In genomic region chr6:26569433-26569764, GRCh38 we compare ENCODE assay signal across 8 cellular contexts. TPM values are rescaled to one million over a fixed set of nuclear protein-coding genes. Genes with fewer than 3 reads are reported as not detected.
DNase-seq lines count a peak whose midpoint lies in the region; ATAC-seq and TF ChIP-seq lines count a peak whose summit lies in the region.

No MANE protein-coding gene starts in this region.

- no peak overlapping the region for H2BK120ac ChIP-seq in trophoblast cell (ENCODE audit: insufficient read depth, low read length, poor library complexity)

- no peak overlapping the region for H2AK5ac ChIP-seq in trophoblast cell (ENCODE audit: low read length)

- H3K27me3 ChIP-seq in dorsolateral prefrontal cortex = no peaks in the 10 kb centered on the region
- H3K27me3 ChIP-seq in trophoblast cell (ENCODE audit: insufficient read depth, low read length) = no peaks in the 10 kb centered on the region

- peaks cover 2% of the 10 kb centered on the region for H3K9me3 ChIP-seq in trophoblast cell (ENCODE audit: insufficient read depth, low read depth, low read length)

- peak overlapping the region; percentile 72 for H3K4me2 ChIP-seq in trophoblast cell (ENCODE audit: low read length)

- H2BK5ac ChIP-seq in trophoblast cell (ENCODE audit: low read depth, low read length, poor library complexity) = no peak overlapping the region

- peak overlapping the region in 31 of 59 donors; percentile 2 to 97 (median 61) for H3K27ac ChIP-seq in dorsolateral prefrontal cortex
- no peak overlapping the region for H3K27ac ChIP-seq in trophoblast cell (ENCODE audit: low read depth, low read length)

- H3K4ac ChIP-seq in trophoblast cell (ENCODE audit: low read depth, low read length) = no peak overlapping the region

- no peak for TF ChIP-seq CTCF in LNCaP clone FGC (IDR thresholded peaks at IDR 0.05; ENCODE audit: control insufficient read depth, extremely low read depth, insufficient read depth)
- peak in 1 of 56 donors; percentile 15 for TF ChIP-seq CTCF in dorsolateral prefrontal cortex (IDR thresholded peaks at IDR 0.05 in 54 of 56, conservative IDR thresholded peaks at IDR 0.05 in 2 of 56; ENCODE audit: low read depth in 1 of 56, partially characterized antibody in 56 of 56)
- TF ChIP-seq CTCF in GM20000 (IDR thresholded peaks at IDR 0.05; ENCODE audit: extremely low read depth, missing control alignments) = no peak

- no peak for DNase-seq in LNCaP clone FGC (ENCODE audit: low read depth)
- DNase-seq in dorsolateral prefrontal cortex = no peak
- peak; percentile 30 to 77 for DNase-seq in trophoblast cell
- no peak for DNase-seq in HK-2 (ENCODE audit: unreplicated experiment)
- no peak for DNase-seq in GM20000 (ENCODE audit: low spot score)

- no peak overlapping the region for H4K8ac ChIP-seq in trophoblast cell (ENCODE audit: low read depth, low read length)

- H3K79me2 ChIP-seq in trophoblast cell (ENCODE audit: control insufficient read depth, insufficient read depth, low read length, poor library complexity) = no peaks in the 10 kb centered on the region

- H3K36me3 ChIP-seq in trophoblast cell (ENCODE audit: control insufficient read depth in 1 of 2, insufficient read depth in 2 of 2, low read length in 2 of 2) = no peaks in the 10 kb centered on the region

- intact Hi-C loops in dorsolateral prefrontal cortex (cut with DNase I) = loop anchor here (2.0 to 5.0 kb wide), 2 partner anchors 15 to 227 kb away; no protein-coding TSS in a partner anchor

- H4K91ac ChIP-seq in trophoblast cell (ENCODE audit: low read depth, low read length) = no peak overlapping the region

- no CpG with 5 or more reads among the region's 2 CpGs for WGBS in trophoblast cell (ENCODE audit: extremely low coverage, insufficient coverage, insufficient read length)

- H3K14ac ChIP-seq in trophoblast cell (ENCODE audit: low read length) = no peak overlapping the region

- peak overlapping the region; percentile 63 for H3K4me3 ChIP-seq in LNCaP clone FGC (ENCODE audit: low read depth, low read length)
- H3K4me3 ChIP-seq in dorsolateral prefrontal cortex = peak overlapping the region in 57 of 59 donors; percentile 24 to 87 (median 68)
- H3K4me3 ChIP-seq in trophoblast cell (ENCODE audit: low read depth, low read length) = no peak overlapping the region

- no peak overlapping the region for H2AFZ ChIP-seq in trophoblast cell (ENCODE audit: insufficient read depth, low read length, poor library complexity)

- H4K12ac ChIP-seq in trophoblast cell (ENCODE audit: low read depth, low read length) = no peak overlapping the region

- no peak overlapping the region for H3K23ac ChIP-seq in trophoblast cell (ENCODE audit: low read length)

- no peak overlapping the region for H3K18ac ChIP-seq in trophoblast cell (ENCODE audit: low read length)

- no peak overlapping the region for H2BK12ac ChIP-seq in trophoblast cell (ENCODE audit: low read length)

- ATAC-seq in GM18498 (IDR thresholded peaks at IDR 0.05; ENCODE audit: unreplicated experiment) (peak; percentile 3), HG02870 (IDR thresholded peaks at IDR 0.05; ENCODE audit: unreplicated experiment) (no peak), HG03565 (IDR thresholded peaks at IDR 0.05; ENCODE audit: unreplicated experiment) (no peak)

- no peak overlapping the region for H3K9ac ChIP-seq in trophoblast cell (ENCODE audit: low read length)

- H3K4me1 ChIP-seq in trophoblast cell (ENCODE audit: control insufficient read depth in 1 of 2, insufficient read depth in 2 of 2, low read length in 2 of 2) = peaks cover 0 to 2% of the 10 kb centered on the region in 2 experiments

- no peaks in the 10 kb centered on the region for H3K79me1 ChIP-seq in trophoblast cell (ENCODE audit: low read length)

RNA-seq across cellular contexts. Expression of gene ABT1, which starts 27.4 kb away (rescaled TPM):
- 10 to 100 TPM in 9 of 120 experiments, 1 to 10 TPM in 111; 5.9 to 11.3 (median 8.3) TPM for total RNA-seq in dorsolateral prefrontal cortex
- polyA plus RNA-seq in trophoblast cell (2013) = 18.2 and 18.3 TPM in 2 replicates

RNA-seq across cellular contexts. Expression of gene HMGN4, which starts 31.2 kb away (rescaled TPM):
- total RNA-seq in dorsolateral prefrontal cortex = 10 to 100 TPM; 16.9 to 48.3 (median 28.5) TPM
- polyA plus RNA-seq in trophoblast cell (2013) = 24.2 and 24.8 TPM in 2 replicates

Comparison
In these comparisons a context has a peak if more than half of its experiments do, and no peak if none do; other contexts are left out.
1. DNase-seq: peak in trophoblast cell (2 of 2); none in LNCaP clone FGC (single experiment), dorsolateral prefrontal cortex (0 of 10), HK-2 (single experiment) and GM20000 (single experiment).